ENCODE assay signal across 22 cellular contexts in genomic region chr10:11479307-11479706, GRCh38.
DNase-seq lines count a peak whose midpoint lies in the region; ATAC-seq and TF ChIP-seq lines count a peak whose summit lies in the region.
"Had no signal": no experiment of that assay in that cellular context is flagged by ENCODE, and none has a peak within 500 bp of the region (broad histone marks: within the 10 kb centered on the region; RNA-seq: fewer than 3 reads in every experiment).

No MANE protein-coding gene starts in this region.

- peaks cover 6% of the 10 kb centered on the region for H3K4me1 ChIP-seq in A673 (ENCODE audit: insufficient read depth, low read length, poor library complexity, severe bottlenecking)
- H3K4me1 ChIP-seq in Caco-2 = no peaks in the 10 kb centered on the region

- no peaks in the 10 kb centered on the region for H3K27me3 Mint-ChIP-seq in Caco-2 (ENCODE audit: insufficient read depth, unreplicated experiment)
- H3K27me3 Mint-ChIP-seq in WTC11 (ENCODE audit: low read depth) = no peaks in the 10 kb centered on the region
- no peaks in the 10 kb centered on the region for H3K27me3 Mint-ChIP-seq in memory B cell

- H3K27ac ChIP-seq in A673 (ENCODE audit: low read depth, low read length, poor library complexity, severe bottlenecking) = peak overlapping the region; percentile 29
- H3K27ac ChIP-seq: PC-9 had no signal

- intact Hi-C loops in A673 (cut with micrococcal nuclease; ENCODE audit: unreplicated experiment) = no loop called here
- intact Hi-C loops in Caco-2 (cut with micrococcal nuclease; ENCODE audit: unreplicated experiment) = no loop called here

- TF ChIP-seq CTCF in A673 (conservative IDR thresholded peaks at IDR 0.05; ENCODE audit: low read depth, low read length) (no peak), Caco-2 (IDR thresholded peaks at IDR 0.05; ENCODE audit: insufficient read depth in 1 of 2, low read depth in 1 of 2, low read length in 1 of 2, severe bottlenecking in 1 of 2, unreplicated experiment in 1 of 2) (no peak), WTC11 (IDR thresholded peaks at IDR 0.05) (no peak)

- BruUV-seq in A673 (replicated peaks; lab: Mats Ljungman, UMichigan) (no TSS peak), Caco-2 (replicated peaks; lab: Mats Ljungman, UMichigan) (no TSS peak)

- no peak overlapping the region for H3K4me3 Mint-ChIP-seq in Caco-2 (ENCODE audit: unreplicated experiment)
- H3K4me3 Mint-ChIP-seq in WTC11 = no peak overlapping the region
- H3K4me3 Mint-ChIP-seq in memory B cell = no peak overlapping the region
- H3K4me3 Mint-ChIP-seq: H9 had no signal

- H3K4me3 ChIP-seq in A673 (ENCODE audit: low read depth, low read length, poor library complexity, severe bottlenecking) = no peak overlapping the region
- no peak overlapping the region for H3K4me3 ChIP-seq in Caco-2 (ENCODE audit: low read depth, low read length)
- H3K4me3 ChIP-seq: PC-9 had no signal

- ATAC-seq in WTC11 = no peak
- no peak for ATAC-seq in memory B cell (ENCODE audit: low read depth)
- no peak for ATAC-seq in HG03442 (IDR thresholded peaks at IDR 0.05; ENCODE audit: unreplicated experiment)
- ATAC-seq in HG03565 (IDR thresholded peaks at IDR 0.05; ENCODE audit: unreplicated experiment) = no peak
- no peak for ATAC-seq in GM21786 (IDR thresholded peaks at IDR 0.05; ENCODE audit: unreplicated experiment)

- peaks cover 31% of the 10 kb centered on the region for H3K36me3 Mint-ChIP-seq in Caco-2 (ENCODE audit: insufficient read depth, unreplicated experiment)
- peaks cover 18% of the 10 kb centered on the region for H3K36me3 Mint-ChIP-seq in WTC11
- peaks cover 35% of the 10 kb centered on the region for H3K36me3 Mint-ChIP-seq in memory B cell

- peaks cover 6% of the 10 kb centered on the region for H3K4me1 Mint-ChIP-seq in Caco-2 (ENCODE audit: low read depth, unreplicated experiment)
- H3K4me1 Mint-ChIP-seq in WTC11 = peaks cover 32% of the 10 kb centered on the region
- H3K4me1 Mint-ChIP-seq in memory B cell = peaks cover 21% of the 10 kb centered on the region

- H3K9me3 ChIP-seq in A673 (ENCODE audit: low read depth, low read length, poor library complexity, severe bottlenecking) = no peaks in the 10 kb centered on the region
- H3K9me3 ChIP-seq in Caco-2 = no peaks in the 10 kb centered on the region

- H3K27ac Mint-ChIP-seq in Caco-2 (ENCODE audit: unreplicated experiment) (peak overlapping the region; percentile 26), WTC11 (peak overlapping the region; percentile 86; the same call in 1 of the 2 replicates), memory B cell (peak overlapping the region; percentile 49)
- H3K27ac Mint-ChIP-seq: CD4-positive, CD25-positive, alpha-beta regulatory T cell had no signal

- H3K27me3 ChIP-seq in A673 (replicated peaks; ENCODE audit: insufficient read depth, low read depth, low read length, poor library complexity) (no peaks in the 10 kb centered on the region), Caco-2 (replicated peaks; ENCODE audit: control insufficient read depth, insufficient read depth, low read length) (no peaks in the 10 kb centered on the region)

- no peaks in the 10 kb centered on the region for H3K9me3 Mint-ChIP-seq in Caco-2 (ENCODE audit: unreplicated experiment)
- no peaks in the 10 kb centered on the region for H3K9me3 Mint-ChIP-seq in WTC11
- H3K9me3 Mint-ChIP-seq in memory B cell = no peaks in the 10 kb centered on the region
- H3K9me3 Mint-ChIP-seq: CD4-positive, CD25-positive, alpha-beta regulatory T cell; H9 had no signal

- POLR2A ChIA-PET in A673 (lab: Charles Lee; ENCODE audit: low non-redundant PET) (no interaction called here), Caco-2 (lab: Charles Lee) (no interaction called here), WTC11 (lab: Charles Lee) (no interaction called here)

- DNase-seq in A673 (ENCODE audit: low spot score) (no peak), Caco-2 (no peak), WTC11 (ENCODE audit: low spot score) (no peak), memory B cell (ENCODE audit: low spot score in 2 of 2) (no peak), GDM1 (lab: John Stamatoyannopoulos, UW) (no peak)
- DNase-seq: Calu3; CD4-positive, CD25-positive, alpha-beta regulatory T cell; DMS153; H9; IMR-90; NCI-H1092; NCI-H1436; NCI-H2029; NCI-H2227 treated with DMSO at 0.1 percent for 48 hours; NCI-H510A; NCI-H748 treated with DMSO at 0.1 percent for 48 hours; PC-9; RPMI8226; SHP77 had no signal

- CTCF ChIA-PET in A673 (lab: Charles Lee) = no interaction called here
- CTCF ChIA-PET in Caco-2 (lab: Charles Lee) = no interaction called here
- CTCF ChIA-PET in WTC11 (lab: Charles Lee) = interaction anchor here (1.3 to 1.4 kb wide), 2 partner anchors 16 to 55 kb away, joined by 4 to 5 read pairs; no protein-coding TSS in a partner anchor

- H3K36me3 ChIP-seq in A673 (ENCODE audit: insufficient read depth, low read length, poor library complexity, severe bottlenecking) (peaks cover 23% of the 10 kb centered on the region), Caco-2 (ENCODE audit: control insufficient read depth, insufficient read depth, low read length) (no peaks in the 10 kb centered on the region; the same call in 1 of the 2 replicates)

TF ChIP-seq in WTC11, 78 proteins besides CTCF, POLR2A, EP300 and RAD21 (continues in another document):
- no peak for TF ChIP-seq NR2C2 (CRISPR knock-in tag; IDR thresholded peaks at IDR 0.05)
- no peak for TF ChIP-seq ZSCAN18 (CRISPR knock-in tag; IDR thresholded peaks at IDR 0.05)
- TF ChIP-seq ZNF138 (CRISPR knock-in tag; conservative IDR thresholded peaks at IDR 0.05) = no peak
- no peak for TF ChIP-seq ZNF396 (CRISPR knock-in tag; IDR thresholded peaks at IDR 0.05; ENCODE audit: borderline replicate concordance)
- no peak for TF ChIP-seq NR3C1 (CRISPR knock-in tag; conservative IDR thresholded peaks at IDR 0.05; ENCODE audit: low read depth)
- no peak for TF ChIP-seq FOXP1 (CRISPR knock-in tag; IDR thresholded peaks at IDR 0.05; ENCODE audit: borderline replicate concordance)
- TF ChIP-seq, protein P1, sequence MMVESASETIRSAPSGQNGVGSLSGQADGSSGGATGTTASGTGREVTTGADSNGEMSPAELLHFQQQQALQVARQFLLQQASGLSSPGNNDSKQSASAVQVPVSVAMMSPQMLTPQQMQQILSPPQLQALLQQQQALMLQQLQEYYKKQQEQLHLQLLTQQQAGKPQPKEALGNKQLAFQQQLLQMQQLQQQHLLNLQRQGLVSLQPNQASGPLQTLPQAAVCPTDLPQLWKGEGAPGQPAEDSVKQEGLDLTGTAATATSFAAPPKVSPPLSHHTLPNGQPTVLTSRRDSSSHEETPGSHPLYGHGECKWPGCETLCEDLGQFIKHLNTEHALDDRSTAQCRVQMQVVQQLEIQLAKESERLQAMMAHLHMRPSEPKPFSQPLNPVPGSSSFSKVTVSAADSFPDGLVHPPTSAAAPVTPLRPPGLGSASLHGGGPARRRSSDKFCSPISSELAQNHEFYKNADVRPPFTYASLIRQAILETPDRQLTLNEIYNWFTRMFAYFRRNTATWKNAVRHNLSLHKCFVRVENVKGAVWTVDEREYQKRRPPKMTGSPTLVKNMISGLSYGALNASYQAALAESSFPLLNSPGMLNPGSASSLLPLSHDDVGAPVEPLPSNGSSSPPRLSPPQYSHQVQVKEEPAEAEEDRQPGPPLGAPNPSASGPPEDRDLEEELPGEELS (CRISPR knock-in tag; IDR thresholded peaks at IDR 0.05) = no peak
- no peak for TF ChIP-seq ZBTB43 (CRISPR knock-in tag; IDR thresholded peaks at IDR 0.05)
- no peak for TF ChIP-seq SP1 (CRISPR knock-in tag; conservative IDR thresholded peaks at IDR 0.05)
- TF ChIP-seq ELF4 (CRISPR knock-in tag; IDR thresholded peaks at IDR 0.05; ENCODE audit: low read depth) = no peak
- TF ChIP-seq, protein P2, sequence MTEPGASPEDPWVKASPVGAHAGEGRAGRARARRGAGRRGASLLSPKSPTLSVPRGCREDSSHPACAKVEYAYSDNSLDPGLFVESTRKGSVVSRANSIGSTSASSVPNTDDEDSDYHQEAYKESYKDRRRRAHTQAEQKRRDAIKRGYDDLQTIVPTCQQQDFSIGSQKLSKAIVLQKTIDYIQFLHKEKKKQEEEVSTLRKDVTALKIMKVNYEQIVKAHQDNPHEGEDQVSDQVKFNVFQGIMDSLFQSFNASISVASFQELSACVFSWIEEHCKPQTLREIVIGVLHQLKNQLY (CRISPR knock-in tag; IDR thresholded peaks at IDR 0.05) = no peak
- TF ChIP-seq RELA (CRISPR knock-in tag; IDR thresholded peaks at IDR 0.05; ENCODE audit: borderline replicate concordance) = no peak
- TF ChIP-seq, protein P3, sequence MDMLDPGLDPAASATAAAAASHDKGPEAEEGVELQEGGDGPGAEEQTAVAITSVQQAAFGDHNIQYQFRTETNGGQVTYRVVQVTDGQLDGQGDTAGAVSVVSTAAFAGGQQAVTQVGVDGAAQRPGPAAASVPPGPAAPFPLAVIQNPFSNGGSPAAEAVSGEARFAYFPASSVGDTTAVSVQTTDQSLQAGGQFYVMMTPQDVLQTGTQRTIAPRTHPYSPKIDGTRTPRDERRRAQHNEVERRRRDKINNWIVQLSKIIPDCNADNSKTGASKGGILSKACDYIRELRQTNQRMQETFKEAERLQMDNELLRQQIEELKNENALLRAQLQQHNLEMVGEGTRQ (CRISPR knock-in tag; IDR thresholded peaks at IDR 0.05) = no peak

Comparison
In these comparisons a context has a peak if more than half of its experiments do, and no peak if none do; other contexts are left out.
1. H3K27ac Mint-ChIP-seq: peak in every context shown above with its lines; median percentile 86 in WTC11; 49 in memory B cell; 26 in Caco-2.